18 cellular contexts compared by ENCODE assay signal in the genomic region with DNA sequence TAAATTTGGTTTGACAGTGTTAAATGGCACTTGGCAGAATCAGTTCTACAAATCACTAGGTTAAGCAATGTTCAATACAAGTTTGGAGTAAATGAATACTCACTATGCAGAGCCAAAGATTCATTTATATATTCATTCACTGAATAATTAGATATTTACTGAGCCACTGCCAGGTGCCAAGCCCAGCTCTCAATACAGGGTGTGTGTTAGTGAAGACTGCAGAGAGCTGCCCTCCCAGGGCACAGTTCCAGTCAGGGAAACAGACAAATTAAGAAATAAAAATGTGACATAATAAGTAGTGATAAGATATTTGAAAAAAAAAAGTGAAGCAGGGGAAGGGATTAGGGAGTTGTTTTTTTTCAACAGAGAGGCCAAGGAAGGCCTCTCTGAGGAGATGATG.
"Had no signal": no experiment of that assay in that cellular context is flagged by ENCODE, and none has a peak within 500 bp of the region (broad histone marks: within the 10 kb centered on the region; RNA-seq: fewer than 3 reads in every experiment).

No MANE protein-coding gene starts in this region.

- H3K4me1 ChIP-seq: breast epithelium had no signal

- H3K9me3 ChIP-seq: ascending aorta, breast epithelium, gastroesophageal sphincter, heart left ventricle, testis had no signal

- H3K27ac Mint-ChIP-seq: activated B cell treated with CpG ODN at 0.5 μM for 24 hours; activated CD4-positive, alpha-beta memory T cell treated with anti-CD3 and anti-CD28 coated beads for 36 hours; activated naive CD4-positive, alpha-beta T cell treated with anti-CD3 and anti-CD28 coated beads for 36 hours; type B pancreatic cell had no signal

- H3K36me3 Mint-ChIP-seq: activated CD4-positive, alpha-beta memory T cell treated with anti-CD3 and anti-CD28 coated beads for 36 hours; type B pancreatic cell had no signal

- H3K27me3 ChIP-seq: ascending aorta, breast epithelium, gastroesophageal sphincter, heart left ventricle, testis had no signal

- H3K36me3 ChIP-seq: ascending aorta, breast epithelium, gastroesophageal sphincter, heart left ventricle had no signal

- H3K9me3 Mint-ChIP-seq: activated B cell treated with CpG ODN at 0.5 μM for 24 hours; activated CD4-positive, alpha-beta memory T cell treated with anti-CD3 and anti-CD28 coated beads for 36 hours; activated naive CD4-positive, alpha-beta T cell treated with anti-CD3 and anti-CD28 coated beads for 36 hours; type B pancreatic cell had no signal

- DNase-seq: activated B cell treated with CpG ODN at 0.5 μM for 24 hours; activated CD4-positive, alpha-beta T cell treated with anti-CD3 and anti-CD28 coated beads for 4 hours; activated naive CD4-positive, alpha-beta T cell treated with anti-CD3 and anti-CD28 coated beads for 36 hours; activated T-cell treated with anti-CD3 and anti-CD28 coated beads, Interleukin-2, amount 50 U/mL, for 1 hour; cerebellar nuclear complex; cortex of kidney; heart left ventricle; mesenchymal stem cell; nucleus accumbens; posterior cingulate gyrus; stimulated activated CD4-positive, alpha-beta T cell treated with anti-CD3 and anti-CD28 coated beads, Interleukin-2, amount 100 ng/mL, for 24 hours; testis had no signal

- H3K4me3 Mint-ChIP-seq: activated B cell treated with CpG ODN at 0.5 μM for 24 hours; activated CD4-positive, alpha-beta memory T cell treated with anti-CD3 and anti-CD28 coated beads for 36 hours; activated naive CD4-positive, alpha-beta T cell treated with anti-CD3 and anti-CD28 coated beads for 36 hours; nephron; type B pancreatic cell had no signal

- H3K4me3 ChIP-seq: ascending aorta, breast epithelium, gastroesophageal sphincter, heart left ventricle, testis had no signal

- H3K27me3 Mint-ChIP-seq: activated B cell treated with CpG ODN at 0.5 μM for 24 hours; activated CD4-positive, alpha-beta memory T cell treated with anti-CD3 and anti-CD28 coated beads for 36 hours; type B pancreatic cell had no signal

- H3K27ac ChIP-seq: ascending aorta, breast epithelium, gastroesophageal sphincter, heart left ventricle had no signal

- ATAC-seq: gastroesophageal sphincter, heart left ventricle had no signal
